Comparison of ENCODE assay signal across 1 cellular context in genomic region chr4:7772708-7773385, GRCh38.
TF ChIP-seq lines count a peak whose summit lies in the region.

No MANE protein-coding gene starts in this region.

TF ChIP-seq in HepG2, 621 proteins besides CTCF, POLR2A, EP300 and RAD21 (continued from another document):
- no peak for TF ChIP-seq RBAK (CRISPR knock-in tag; IDR thresholded peaks at IDR 0.05)
- TF ChIP-seq LCORL (IDR thresholded peaks at IDR 0.05), result no peak
- TF ChIP-seq LCORL (CRISPR knock-in tag; IDR thresholded peaks at IDR 0.05), result no peak
- no peak for TF ChIP-seq ETV6 (CRISPR knock-in tag; conservative IDR thresholded peaks at IDR 0.05)
- no peak for TF ChIP-seq NR0B2 (CRISPR knock-in tag; IDR thresholded peaks at IDR 0.05)
- TF ChIP-seq ZNF530 (CRISPR knock-in tag; IDR thresholded peaks at IDR 0.05; ENCODE audit: low read depth), result no peak
- no peak for TF ChIP-seq ZBTB25 (CRISPR knock-in tag; IDR thresholded peaks at IDR 0.05)
